In the genomic region with DNA sequence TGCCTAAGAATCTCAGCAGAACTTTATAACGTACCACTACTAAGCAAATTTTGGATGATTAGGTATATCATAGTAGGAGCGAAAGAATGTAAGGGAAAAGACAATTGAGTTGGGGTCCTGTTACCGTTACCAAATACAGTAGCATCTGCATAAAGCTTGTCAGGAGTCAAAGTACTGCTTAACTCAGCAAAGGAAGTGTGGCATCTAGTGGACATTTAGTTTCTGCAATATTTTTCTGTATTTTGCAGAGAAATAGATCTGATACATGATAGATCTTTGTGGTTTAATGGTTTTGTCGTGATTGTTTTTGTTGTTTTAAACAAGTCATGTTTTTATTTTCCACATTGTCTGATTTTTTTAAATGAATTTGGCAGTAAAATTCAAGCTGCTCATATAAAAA, we compare ENCODE assay signal across 12 cellular contexts.
DNase-seq lines count a peak whose midpoint lies in the region; ATAC-seq and TF ChIP-seq lines count a peak whose summit lies in the region.
"Had no signal": no experiment of that assay in that cellular context is flagged by ENCODE, and none has a peak within 500 bp of the region (broad histone marks: within the 10 kb centered on the region; RNA-seq: fewer than 3 reads in every experiment).

No MANE protein-coding gene starts in this region.

- no peaks in the 10 kb centered on the region for H3K4me1 ChIP-seq in neural progenitor cell
- H3K4me1 ChIP-seq: stomach had no signal

- H3K36me3 ChIP-seq in brain microvascular endothelial cell (replicated peaks): no peaks in the 10 kb centered on the region
- H3K36me3 ChIP-seq in neural progenitor cell: no peaks in the 10 kb centered on the region
- H3K36me3 ChIP-seq: stomach had no signal

- no peak overlapping the region for H3K4me3 Mint-ChIP-seq in neural progenitor cell
- H3K4me3 Mint-ChIP-seq: dendritic cell treated with granulocyte-macrophage colony-stimulating factor and Interleukin-4, amounts not matched to agents 40 ng/mL and 50 ng/mL, for 4 days; natural killer cell treated with Interleukin-12 subunit alpha and Interleukin-12 subunit beta and Interleukin-15 and Interleukin-18, amount 100 ng/mL, for 72 hours had no signal

- no peak overlapping the region for H3K27ac Mint-ChIP-seq in neural progenitor cell
- H3K27ac Mint-ChIP-seq: dendritic cell treated with granulocyte-macrophage colony-stimulating factor and Interleukin-4, amounts not matched to agents 40 ng/mL and 50 ng/mL, for 4 days; natural killer cell treated with Interleukin-12 subunit alpha and Interleukin-12 subunit beta and Interleukin-15 and Interleukin-18, amount 100 ng/mL, for 72 hours had no signal

- no peaks in the 10 kb centered on the region for H3K36me3 Mint-ChIP-seq in neural progenitor cell
- H3K36me3 Mint-ChIP-seq: natural killer cell treated with Interleukin-12 subunit alpha and Interleukin-12 subunit beta and Interleukin-15 and Interleukin-18, amount 100 ng/mL, for 72 hours had no signal

- TF ChIP-seq CTCF in GM13977 (IDR thresholded peaks at IDR 0.05; ENCODE audit: extremely low read depth, insufficient read depth, missing control alignments): peak; percentile 14
- TF ChIP-seq CTCF in brain microvascular endothelial cell (IDR thresholded peaks at IDR 0.05; ENCODE audit: low read depth, low read length, missing control alignments): peak; percentile 27
- TF ChIP-seq CTCF in neural progenitor cell (IDR thresholded peaks at IDR 0.05): peak; percentile 54

- DNase-seq in GM13977 (ENCODE audit: low spot score): no peak
- peak; percentile 2 to 27 for DNase-seq in NCI-H526 (lab: John Stamatoyannopoulos, UW)
- no peak for DNase-seq in brain microvascular endothelial cell
- DNase-seq in neural progenitor cell (ENCODE audit: low spot score): peak; percentile 21
- no peak for DNase-seq in dedifferentiated amniotic fluid mesenchymal stem cell (ENCODE audit: extremely low spot score)
- DNase-seq in activated CD4-positive, alpha-beta T cell treated with anti-CD3 and anti-CD28 coated beads for 4 hours: no peak
- DNase-seq: activated T-cell treated with anti-CD3 and anti-CD28 coated beads, Interleukin-2, amount 50 U/mL, for 48 hours; NCI-H774; stomach had no signal

- in situ Hi-C loops in GM13977 (cut with MboI; ENCODE audit: low pct_unique_long_range_greater_than_20kb, low sequenced_read_pairs, unreplicated experiment) (loop anchor here (25.0 kb wide), 1 partner anchor 339 kb away; no protein-coding TSS in a partner anchor), brain microvascular endothelial cell (cut with HindIII; ENCODE audit: low pct_ligation_motif_present, low sequenced_read_pairs) (no loop called here)

- H2AFZ ChIP-seq in neural progenitor cell (replicated peaks): peak overlapping the region; percentile 79

- H3K4me3 ChIP-seq in brain microvascular endothelial cell (ENCODE audit: low read depth, low read length): no peak overlapping the region
- H3K4me3 ChIP-seq in neural progenitor cell: no peak overlapping the region
- H3K4me3 ChIP-seq: stomach had no signal

- ATAC-seq in HG03025 (IDR thresholded peaks at IDR 0.05; ENCODE audit: low FRiP score, unreplicated experiment): no peak
- ATAC-seq: natural killer cell treated with Interleukin-12 subunit alpha and Interleukin-12 subunit beta and Interleukin-15 and Interleukin-18, amount 100 ng/mL, for 72 hours had no signal

- no peaks in the 10 kb centered on the region for H3F3A ChIP-seq in neural progenitor cell (ENCODE audit: low read depth)

- no peak overlapping the region for H3K4me2 ChIP-seq in neural progenitor cell

- H3K4me1 Mint-ChIP-seq in neural progenitor cell: no peaks in the 10 kb centered on the region

- no peak overlapping the region for H3K9ac ChIP-seq in neural progenitor cell

- no peaks in the 10 kb centered on the region for H3K27me3 Mint-ChIP-seq in neural progenitor cell (ENCODE audit: insufficient read depth, low read depth)
- H3K27me3 Mint-ChIP-seq: dendritic cell treated with granulocyte-macrophage colony-stimulating factor and Interleukin-4, amounts not matched to agents 40 ng/mL and 50 ng/mL, for 4 days had no signal

- no peak overlapping the region for H3K27ac ChIP-seq in brain microvascular endothelial cell
- H3K27ac ChIP-seq in neural progenitor cell: no peak overlapping the region
- H3K27ac ChIP-seq: stomach had no signal

- no peaks in the 10 kb centered on the region for H4K20me1 ChIP-seq in neural progenitor cell (ENCODE audit: low read depth)

- H3K9me3 Mint-ChIP-seq in neural progenitor cell: no peaks in the 10 kb centered on the region
- H3K9me3 Mint-ChIP-seq: dendritic cell treated with granulocyte-macrophage colony-stimulating factor and Interleukin-4, amounts not matched to agents 40 ng/mL and 50 ng/mL, for 4 days; natural killer cell treated with Interleukin-12 subunit alpha and Interleukin-12 subunit beta and Interleukin-15 and Interleukin-18, amount 100 ng/mL, for 72 hours had no signal

- H3K27me3 ChIP-seq in brain microvascular endothelial cell (replicated peaks): no peaks in the 10 kb centered on the region
- H3K27me3 ChIP-seq in neural progenitor cell: no peaks in the 10 kb centered on the region

- no peaks in the 10 kb centered on the region for H3K79me2 ChIP-seq in neural progenitor cell (ENCODE audit: low read depth)

- H3K9me3 ChIP-seq in neural progenitor cell (ENCODE audit: low read depth): no peaks in the 10 kb centered on the region
- H3K9me3 ChIP-seq: stomach had no signal

Comparison
In these comparisons a context has a peak if more than half of its experiments do, and no peak if none do; other contexts are left out.
1. DNase-seq: peak in NCI-H526 (2 of 2) and neural progenitor cell (single experiment); none in GM13977 (single experiment), brain microvascular endothelial cell (single experiment), dedifferentiated amniotic fluid mesenchymal stem cell (single experiment) and activated CD4-positive, alpha-beta T cell treated with anti-CD3 and anti-CD28 coated beads for 4 hours (0 of 2).
2. Peak in every context shown above with its lines, with median percentiles within 50 percentile points of each other: CTCF ChIP-seq.